Comparison of ENCODE assay signal across 20 cellular contexts in genomic region chr4:82578935-82579334, GRCh38. TPM values are rescaled to one million over a fixed set of nuclear protein-coding genes. Genes with fewer than 3 reads are reported as not detected.
DNase-seq lines count a peak whose midpoint lies in the region; ATAC-seq and TF ChIP-seq lines count a peak whose summit lies in the region.
"Had no signal": no experiment of that assay in that cellular context is flagged by ENCODE, and none has a peak within 500 bp of the region (broad histone marks: within the 10 kb centered on the region; RNA-seq: fewer than 3 reads in every experiment).

No MANE protein-coding gene starts in this region.

- H3K27ac ChIP-seq in GM23338 (ENCODE audit: low read depth) (no peak overlapping the region), WERI-Rb-1 (no peak overlapping the region)
- H3K27ac ChIP-seq: adrenal gland, gastrocnemius medialis, upper lobe of right lung had no signal

- no peak overlapping the region for H3K4me3 ChIP-seq in AG09309 (ENCODE audit: control insufficient read depth, low read depth, low read length)
- H3K4me3 ChIP-seq in GM23338: no peak overlapping the region
- H3K4me3 ChIP-seq in WERI-Rb-1 (ENCODE audit: low read depth, low read length): no peak overlapping the region
- H3K4me3 ChIP-seq: adrenal gland, gastrocnemius medialis, upper lobe of right lung had no signal

- peaks cover 7% of the 10 kb centered on the region for H3K4me1 ChIP-seq in GM23338 (ENCODE audit: insufficient read depth)
- H3K4me1 ChIP-seq: adrenal gland, gastrocnemius medialis, upper lobe of right lung had no signal

- H4K20me1 ChIP-seq in GM23338 (replicated peaks; ENCODE audit: insufficient read depth): no peaks in the 10 kb centered on the region

- 0 out of 2 replicates have a peak, but pooled peaks cover 5% of the 10 kb centered on the region for H3K9me2 ChIP-seq in GM23338 (ENCODE audit: insufficient read depth)

- H2AFZ ChIP-seq in GM23338: 0 out of 2 replicates have a peak overlapping the region, but pooled peaks have one; percentile 61

- H3K9me3 ChIP-seq in WERI-Rb-1 (ENCODE audit: severe bottlenecking): no peaks in the 10 kb centered on the region
- H3K9me3 ChIP-seq: adrenal gland, gastrocnemius medialis, upper lobe of right lung had no signal

- H3K27me3 Mint-ChIP-seq in GM23338 (ENCODE audit: insufficient read depth, low read depth, poor library complexity): peaks cover 5% of the 10 kb centered on the region
- H3K27me3 Mint-ChIP-seq: dendritic cell treated with granulocyte-macrophage colony-stimulating factor and Interleukin-4, amounts not matched to agents 40 ng/mL and 50 ng/mL, for 4 days had no signal

- peaks cover 26% of the 10 kb centered on the region for H3K4me1 Mint-ChIP-seq in GM23338
- H3K4me1 Mint-ChIP-seq: activated CD4-positive, alpha-beta T cell treated with anti-CD3 and anti-CD28 coated beads for 36 hours; immature natural killer cell had no signal

- peak; percentile 24 for TF ChIP-seq CTCF in AG09309 (IDR thresholded peaks at IDR 0.05; ENCODE audit: control insufficient read depth, insufficient read depth, low read depth, low read length, missing control alignments)
- TF ChIP-seq CTCF in GM23338 (conservative IDR thresholded peaks at IDR 0.05; ENCODE audit: low read depth in 2 of 2): peak; percentile 30 to 43
- TF ChIP-seq CTCF in WERI-Rb-1 (IDR thresholded peaks at IDR 0.05; ENCODE audit: low read depth, low read length): peak; percentile 49; the same call in 1 of the 2 replicates

- no peaks in the 10 kb centered on the region for H3K36me3 Mint-ChIP-seq in GM23338 (ENCODE audit: low read depth)
- H3K36me3 Mint-ChIP-seq: immature natural killer cell had no signal

- intact Hi-C loops in posterior cingulate gyrus (cut with DNase I): no loop called here

- peak; percentile 82 for ATAC-seq in GM23338
- no peak for ATAC-seq in HG02973 (IDR thresholded peaks at IDR 0.05; ENCODE audit: unreplicated experiment)
- ATAC-seq: activated CD4-positive, alpha-beta T cell treated with anti-CD3 and anti-CD28 coated beads for 36 hours; gastrocnemius medialis; upper lobe of right lung had no signal

- no peak for DNase-seq in AG09309 (ENCODE audit: low read depth)
- peak; percentile 45 for DNase-seq in GM23338 (ENCODE audit: low spot score)
- peak; percentile 45 for DNase-seq in WERI-Rb-1
- DNase-seq in iris pigment epithelial cell (ENCODE audit: low read depth): peak; percentile 3
- DNase-seq in posterior cingulate gyrus: no peak
- DNase-seq in HPDE6-E6E7 (ENCODE audit: extremely low spot score): no peak
- DNase-seq in pons (ENCODE audit: low spot score): no peak
- DNase-seq: activated CD4-positive, alpha-beta T cell treated with anti-CD3 and anti-CD28 coated beads for 36 hours; activated T-cell treated with anti-CD3 and anti-CD28 coated beads, Interleukin-2, amount 50 U/mL, for 48 hours; adrenal gland; C1 segment of cervical spinal cord; gastrocnemius medialis; immature natural killer cell; MV-4-11; NCI-H345; stimulated activated CD4-positive, alpha-beta T cell treated with anti-CD3 and anti-CD28 coated beads, Interleukin-2, amount 100 ng/mL, for 48 hours; T-helper 1 cell; upper lobe of right lung had no signal

- no peak overlapping the region for H3K4me3 Mint-ChIP-seq in GM23338
- H3K4me3 Mint-ChIP-seq: activated CD4-positive, alpha-beta T cell treated with anti-CD3 and anti-CD28 coated beads for 36 hours; dendritic cell treated with granulocyte-macrophage colony-stimulating factor and Interleukin-4, amounts not matched to agents 40 ng/mL and 50 ng/mL, for 4 days; immature natural killer cell had no signal

- H3K79me2 ChIP-seq in GM23338 (replicated peaks; ENCODE audit: insufficient read depth): no peaks in the 10 kb centered on the region

- H3F3A ChIP-seq in GM23338 (replicated peaks; ENCODE audit: low read depth): no peaks in the 10 kb centered on the region

- no peaks in the 10 kb centered on the region for H3K9me3 Mint-ChIP-seq in GM23338
- H3K9me3 Mint-ChIP-seq: dendritic cell treated with granulocyte-macrophage colony-stimulating factor and Interleukin-4, amounts not matched to agents 40 ng/mL and 50 ng/mL, for 4 days; immature natural killer cell had no signal

- no peaks in the 10 kb centered on the region for H3K36me3 ChIP-seq in GM23338 (ENCODE audit: insufficient read depth)
- no peaks in the 10 kb centered on the region for H3K36me3 ChIP-seq in WERI-Rb-1
- H3K36me3 ChIP-seq: adrenal gland, gastrocnemius medialis, upper lobe of right lung had no signal

- H3K4me2 ChIP-seq in GM23338: no peak overlapping the region

- no peaks in the 10 kb centered on the region for H3K27me3 ChIP-seq in GM23338 (ENCODE audit: insufficient read depth)
- H3K27me3 ChIP-seq in WERI-Rb-1 (ENCODE audit: insufficient read depth, low read depth, severe bottlenecking): no peaks in the 10 kb centered on the region
- H3K27me3 ChIP-seq: adrenal gland, gastrocnemius medialis, upper lobe of right lung had no signal

- no peak overlapping the region for H3K27ac Mint-ChIP-seq in GM23338
- H3K27ac Mint-ChIP-seq: activated CD4-positive, alpha-beta T cell treated with anti-CD3 and anti-CD28 coated beads for 36 hours; dendritic cell treated with granulocyte-macrophage colony-stimulating factor and Interleukin-4, amounts not matched to agents 40 ng/mL and 50 ng/mL, for 4 days; immature natural killer cell had no signal

TF ChIP-seq in GM23338, 12 proteins besides CTCF, POLR2A, EP300 and RAD21:
- no peak for TF ChIP-seq EZH2 (IDR thresholded peaks at IDR 0.05; ENCODE audit: low read depth, unreplicated experiment)
- no peak for TF ChIP-seq POLR2AphosphoS5 (IDR thresholded peaks at IDR 0.05; ENCODE audit: low read depth)
- no peak for TF ChIP-seq JUNB (IDR thresholded peaks at IDR 0.05; ENCODE audit: unreplicated experiment)
- TF ChIP-seq, protein P1, sequence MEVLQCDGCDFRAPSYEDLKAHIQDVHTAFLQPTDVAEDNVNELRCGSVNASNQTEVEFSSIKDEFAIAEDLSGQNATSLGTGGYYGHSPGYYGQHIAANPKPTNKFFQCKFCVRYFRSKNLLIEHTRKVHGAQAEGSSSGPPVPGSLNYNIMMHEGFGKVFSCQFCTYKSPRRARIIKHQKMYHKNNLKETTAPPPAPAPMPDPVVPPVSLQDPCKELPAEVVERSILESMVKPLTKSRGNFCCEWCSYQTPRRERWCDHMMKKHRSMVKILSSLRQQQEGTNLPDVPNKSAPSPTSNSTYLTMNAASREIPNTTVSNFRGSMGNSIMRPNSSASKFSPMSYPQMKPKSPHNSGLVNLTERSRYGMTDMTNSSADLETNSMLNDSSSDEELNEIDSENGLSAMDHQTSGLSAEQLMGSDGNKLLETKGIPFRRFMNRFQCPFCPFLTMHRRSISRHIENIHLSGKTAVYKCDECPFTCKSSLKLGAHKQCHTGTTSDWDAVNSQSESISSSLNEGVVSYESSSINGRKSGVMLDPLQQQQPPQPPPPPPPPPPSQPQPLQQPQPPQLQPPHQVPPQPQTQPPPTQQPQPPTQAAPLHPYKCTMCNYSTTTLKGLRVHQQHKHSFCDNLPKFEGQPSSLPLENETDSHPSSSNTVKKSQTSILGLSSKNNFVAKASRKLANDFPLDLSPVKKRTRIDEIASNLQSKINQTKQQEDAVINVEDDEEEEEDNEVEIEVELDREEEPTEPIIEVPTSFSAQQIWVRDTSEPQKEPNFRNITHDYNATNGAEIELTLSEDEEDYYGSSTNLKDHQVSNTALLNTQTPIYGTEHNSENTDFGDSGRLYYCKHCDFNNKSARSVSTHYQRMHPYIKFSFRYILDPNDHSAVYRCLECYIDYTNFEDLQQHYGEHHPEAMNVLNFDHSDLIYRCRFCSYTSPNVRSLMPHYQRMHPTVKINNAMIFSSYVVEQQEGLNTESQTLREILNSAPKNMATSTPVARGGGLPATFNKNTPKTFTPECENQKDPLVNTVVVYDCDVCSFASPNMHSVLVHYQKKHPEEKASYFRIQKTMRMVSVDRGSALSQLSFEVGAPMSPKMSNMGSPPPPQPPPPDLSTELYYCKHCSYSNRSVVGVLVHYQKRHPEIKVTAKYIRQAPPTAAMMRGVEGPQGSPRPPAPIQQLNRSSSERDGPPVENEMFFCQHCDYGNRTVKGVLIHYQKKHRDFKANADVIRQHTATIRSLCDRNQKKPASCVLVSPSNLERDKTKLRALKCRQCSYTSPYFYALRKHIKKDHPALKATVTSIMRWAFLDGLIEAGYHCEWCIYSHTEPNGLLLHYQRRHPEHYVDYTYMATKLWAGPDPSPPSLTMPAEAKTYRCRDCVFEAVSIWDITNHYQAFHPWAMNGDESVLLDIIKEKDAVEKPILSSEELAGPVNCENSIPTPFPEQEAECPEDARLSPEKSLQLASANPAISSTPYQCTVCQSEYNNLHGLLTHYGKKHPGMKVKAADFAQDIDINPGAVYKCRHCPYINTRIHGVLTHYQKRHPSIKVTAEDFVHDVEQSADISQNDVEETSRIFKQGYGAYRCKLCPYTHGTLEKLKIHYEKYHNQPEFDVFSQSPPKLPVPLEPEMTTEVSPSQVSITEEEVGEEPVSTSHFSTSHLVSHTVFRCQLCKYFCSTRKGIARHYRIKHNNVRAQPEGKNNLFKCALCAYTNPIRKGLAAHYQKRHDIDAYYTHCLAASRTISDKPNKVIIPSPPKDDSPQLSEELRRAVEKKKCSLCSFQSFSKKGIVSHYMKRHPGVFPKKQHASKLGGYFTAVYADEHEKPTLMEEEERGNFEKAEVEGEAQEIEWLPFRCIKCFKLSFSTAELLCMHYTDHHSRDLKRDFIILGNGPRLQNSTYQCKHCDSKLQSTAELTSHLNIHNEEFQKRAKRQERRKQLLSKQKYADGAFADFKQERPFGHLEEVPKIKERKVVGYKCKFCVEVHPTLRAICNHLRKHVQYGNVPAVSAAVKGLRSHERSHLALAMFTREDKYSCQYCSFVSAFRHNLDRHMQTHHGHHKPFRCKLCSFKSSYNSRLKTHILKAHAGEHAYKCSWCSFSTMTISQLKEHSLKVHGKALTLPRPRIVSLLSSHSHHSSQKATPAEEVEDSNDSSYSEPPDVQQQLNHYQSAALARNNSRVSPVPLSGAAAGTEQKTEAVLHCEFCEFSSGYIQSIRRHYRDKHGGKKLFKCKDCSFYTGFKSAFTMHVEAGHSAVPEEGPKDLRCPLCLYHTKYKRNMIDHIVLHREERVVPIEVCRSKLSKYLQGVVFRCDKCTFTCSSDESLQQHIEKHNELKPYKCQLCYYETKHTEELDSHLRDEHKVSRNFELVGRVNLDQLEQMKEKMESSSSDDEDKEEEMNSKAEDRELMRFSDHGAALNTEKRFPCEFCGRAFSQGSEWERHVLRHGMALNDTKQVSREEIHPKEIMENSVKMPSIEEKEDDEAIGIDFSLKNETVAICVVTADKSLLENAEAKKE (CRISPR knock-in tag; IDR thresholded peaks at IDR 0.05): peak; percentile 48; the same call in 1 of the 2 replicates
- no peak for TF ChIP-seq NANOG (IDR thresholded peaks at IDR 0.05; ENCODE audit: borderline replicate concordance)
- TF ChIP-seq EZH2phosphoT487 (IDR thresholded peaks at IDR 0.05; ENCODE audit: unreplicated experiment): no peak
- TF ChIP-seq ZNF331 (CRISPR knock-in tag; IDR thresholded peaks at IDR 0.05; ENCODE audit: low read depth): 0 out of 2 replicates have a peak, but pooled peaks have one; percentile 24
- TF ChIP-seq CREB1 (CRISPR knock-in tag; IDR thresholded peaks at IDR 0.05; ENCODE audit: low read depth): no peak
- 0 out of 2 replicates have a peak, but pooled peaks have one; percentile 8 for TF ChIP-seq ZNF114 (CRISPR knock-in tag; IDR thresholded peaks at IDR 0.05)
TF ChIP-seq in GM23338: peak in this region for 3.

RNA-seq across cellular contexts. Expression of gene TMEM150C, which starts 17.1 kb away (rescaled TPM):
- 1.9 and 4.0 TPM in 2 replicates for total RNA-seq in GM23338 (2014; rRNA removed; shearing (Covaris generic))
- polyA plus RNA-seq in GM23338 (2016; fragmentation: Nextera tagmentation; extraction: Ambion mirVana): 1.5 and 1.7 TPM in 2 replicates
- total RNA-seq: activated CD4-positive, alpha-beta T cell treated with anti-CD3 and anti-CD28 coated beads for 36 hours had no signal

Comparison
In these comparisons a context has a peak if more than half of its experiments do, and no peak if none do; other contexts are left out.
1. DNase-seq: peak in GM23338 (single experiment), WERI-Rb-1 (single experiment) and iris pigment epithelial cell (single experiment); none in AG09309 (single experiment), posterior cingulate gyrus (0 of 10), HPDE6-E6E7 (single experiment) and pons (single experiment).
2. Peak in every context shown above with its lines, with median percentiles within 50 percentile points of each other: CTCF ChIP-seq.